ENCODE assay signal across 11 cellular contexts in genomic region chr11:132367293-132367692, GRCh38.
"Had no signal": no experiment of that assay in that cellular context is flagged by ENCODE, and none has a peak within 500 bp of the region (broad histone marks: within the 10 kb centered on the region; RNA-seq: fewer than 3 reads in every experiment).

No MANE protein-coding gene starts in this region.

- H3K4me3 ChIP-seq: GM23248, GM23338, HAP-1 had no signal

- H3K36me3 ChIP-seq: HAP-1 had no signal

- FAIRE-seq: H1, H54 had no signal

- H3K9ac ChIP-seq: GM23248 had no signal

- DNase-seq: GM23248, GOT3, H7, H9, HCEC 1CT, HFFc6 had no signal

- H3K4me2 ChIP-seq: GM23338 had no signal

- H3K9me3 ChIP-seq: HAP-1 had no signal

- H3K4me1 ChIP-seq: HAP-1 had no signal

- ATAC-seq: GM23338, HCT116 had no signal

- H2AFZ ChIP-seq: GM23248, GM23338 had no signal

- H3K27ac ChIP-seq: GM23248 had no signal
